ENCODE assay signal across 25 cellular contexts in the genomic region with DNA sequence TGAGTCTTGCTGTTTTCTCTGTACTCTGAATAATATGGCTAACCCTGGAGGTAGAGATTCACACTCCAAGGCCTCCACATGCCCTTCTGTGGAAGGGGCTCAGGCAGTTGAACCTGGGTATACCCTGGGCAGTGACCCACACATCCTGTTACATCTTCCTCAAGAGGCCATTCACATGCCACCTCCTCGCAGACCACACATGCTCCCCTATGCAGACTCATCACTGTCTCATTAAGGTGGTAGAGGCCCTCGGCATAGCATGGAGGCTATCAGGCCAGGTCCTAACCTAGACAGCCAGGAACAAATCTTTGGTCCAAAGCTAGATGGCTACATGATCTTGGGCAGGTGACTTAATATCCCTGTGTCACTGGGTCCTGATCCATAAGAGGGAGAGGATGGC.
"Had no signal": no experiment of that assay in that cellular context is flagged by ENCODE, and none has a peak within 500 bp of the region (broad histone marks: within the 10 kb centered on the region; RNA-seq: fewer than 3 reads in every experiment).

No MANE protein-coding gene starts in this region.

- H3K27ac Mint-ChIP-seq: naive B cell; natural killer cell treated with Interleukin-12 subunit alpha and Interleukin-12 subunit beta and Interleukin-15 and Interleukin-18, amount 100 ng/mL, for 72 hours; nephron progenitor cell; progenitor cell of endocrine pancreas; stimulated activated memory B cell treated with anti-CD40 and anti-IgM and Interleukin-4, amounts not matched to agents 10 μg/mL and 1 μg/mL and 100 μg/mL, for 72 hours; stimulated activated naive CD8-positive, alpha-beta T cell treated with anti-CD3 and anti-CD28 coated beads, Interleukin-15, amount 100 ng/mL, for 72 hours had no signal

- H3K4me3 Mint-ChIP-seq: naive B cell; naive thymus-derived CD8-positive, alpha-beta T cell; natural killer cell treated with Interleukin-12 subunit alpha and Interleukin-12 subunit beta and Interleukin-15 and Interleukin-18, amount 100 ng/mL, for 72 hours; nephron progenitor cell; neural crest cell; stimulated activated memory B cell treated with anti-CD40 and anti-IgM and Interleukin-4, amounts not matched to agents 10 μg/mL and 1 μg/mL and 100 μg/mL, for 72 hours; stimulated activated naive CD8-positive, alpha-beta T cell treated with anti-CD3 and anti-CD28 coated beads, Interleukin-15, amount 100 ng/mL, for 72 hours had no signal

- H3K36me3 Mint-ChIP-seq: naive thymus-derived CD8-positive, alpha-beta T cell; natural killer cell treated with Interleukin-12 subunit alpha and Interleukin-12 subunit beta and Interleukin-15 and Interleukin-18, amount 100 ng/mL, for 72 hours; stimulated activated memory B cell treated with anti-CD40 and anti-IgM and Interleukin-4, amounts not matched to agents 10 μg/mL and 1 μg/mL and 100 μg/mL, for 72 hours had no signal

- H3K9me3 Mint-ChIP-seq: natural killer cell treated with Interleukin-12 subunit alpha and Interleukin-12 subunit beta and Interleukin-15 and Interleukin-18, amount 100 ng/mL, for 72 hours; neural crest cell had no signal

- DNase-seq: naive B cell; naive thymus-derived CD8-positive, alpha-beta T cell; nephron progenitor cell; occipital lobe; ovary; psoas muscle; right cardiac atrium; right lobe of liver; sigmoid colon; small intestine; stimulated activated CD4-positive, alpha-beta T cell treated with anti-CD3 and anti-CD28 coated beads, Interleukin-15, amount 100 ng/mL, for 24 hours; stimulated activated CD4-positive, alpha-beta T cell treated with anti-CD3 and anti-CD28 coated beads, Interleukin-2, amount 100 ng/mL, for 24 hours; stimulated activated CD4-positive, alpha-beta T cell treated with anti-CD3 and anti-CD28 coated beads, Interleukin-2, amount 100 ng/mL, for 48 hours; stimulated activated CD4-positive, alpha-beta T cell treated with anti-CD3 and anti-CD28 coated beads, Interleukin-4, amount 100 ng/mL, for 24 hours; stimulated activated naive CD4-positive, alpha-beta T cell; stimulated activated naive CD8-positive, alpha-beta T cell treated with anti-CD3 and anti-CD28 coated beads, Interleukin-15, amount 100 ng/mL, for 72 hours; stimulated activated naive CD8-positive, alpha-beta T cell treated with anti-CD3 and anti-CD28 coated beads, Interleukin-15, Interleukin-2, amounts not matched to agents 100 U/mL and 50 U/mL, for 24 hours; substantia nigra; trophoblast cell; upper lobe of left lung; uterus had no signal

- H3K4me1 Mint-ChIP-seq: naive B cell; naive thymus-derived CD8-positive, alpha-beta T cell; nephron progenitor cell; neural crest cell; stimulated activated memory B cell treated with anti-CD40 and anti-IgM and Interleukin-4, amounts not matched to agents 10 μg/mL and 1 μg/mL and 100 μg/mL, for 72 hours; stimulated activated naive CD8-positive, alpha-beta T cell treated with anti-CD3 and anti-CD28 coated beads, Interleukin-15, amount 100 ng/mL, for 72 hours had no signal

- H3K27me3 Mint-ChIP-seq: naive B cell; stimulated activated memory B cell treated with anti-CD40 and anti-IgM and Interleukin-4, amounts not matched to agents 10 μg/mL and 1 μg/mL and 100 μg/mL, for 72 hours; stimulated activated naive CD8-positive, alpha-beta T cell treated with anti-CD3 and anti-CD28 coated beads, Interleukin-15, amount 100 ng/mL, for 72 hours had no signal

- ATAC-seq: naive thymus-derived CD8-positive, alpha-beta T cell; psoas muscle; right cardiac atrium; right lobe of liver; stimulated activated memory B cell treated with anti-CD40 and anti-IgM and Interleukin-4, amounts not matched to agents 10 μg/mL and 1 μg/mL and 100 μg/mL, for 72 hours; stimulated activated naive CD8-positive, alpha-beta T cell treated with anti-CD3 and anti-CD28 coated beads, Interleukin-15, amount 100 ng/mL, for 72 hours; stimulated activated naive CD8-positive, alpha-beta T cell treated with anti-CD3 and anti-CD28 coated beads, Interleukin-15, Interleukin-2, amounts not matched to agents 100 U/mL and 50 U/mL, for 24 hours had no signal
